ENCODE assay signal across 8 cellular contexts in the genomic region with DNA sequence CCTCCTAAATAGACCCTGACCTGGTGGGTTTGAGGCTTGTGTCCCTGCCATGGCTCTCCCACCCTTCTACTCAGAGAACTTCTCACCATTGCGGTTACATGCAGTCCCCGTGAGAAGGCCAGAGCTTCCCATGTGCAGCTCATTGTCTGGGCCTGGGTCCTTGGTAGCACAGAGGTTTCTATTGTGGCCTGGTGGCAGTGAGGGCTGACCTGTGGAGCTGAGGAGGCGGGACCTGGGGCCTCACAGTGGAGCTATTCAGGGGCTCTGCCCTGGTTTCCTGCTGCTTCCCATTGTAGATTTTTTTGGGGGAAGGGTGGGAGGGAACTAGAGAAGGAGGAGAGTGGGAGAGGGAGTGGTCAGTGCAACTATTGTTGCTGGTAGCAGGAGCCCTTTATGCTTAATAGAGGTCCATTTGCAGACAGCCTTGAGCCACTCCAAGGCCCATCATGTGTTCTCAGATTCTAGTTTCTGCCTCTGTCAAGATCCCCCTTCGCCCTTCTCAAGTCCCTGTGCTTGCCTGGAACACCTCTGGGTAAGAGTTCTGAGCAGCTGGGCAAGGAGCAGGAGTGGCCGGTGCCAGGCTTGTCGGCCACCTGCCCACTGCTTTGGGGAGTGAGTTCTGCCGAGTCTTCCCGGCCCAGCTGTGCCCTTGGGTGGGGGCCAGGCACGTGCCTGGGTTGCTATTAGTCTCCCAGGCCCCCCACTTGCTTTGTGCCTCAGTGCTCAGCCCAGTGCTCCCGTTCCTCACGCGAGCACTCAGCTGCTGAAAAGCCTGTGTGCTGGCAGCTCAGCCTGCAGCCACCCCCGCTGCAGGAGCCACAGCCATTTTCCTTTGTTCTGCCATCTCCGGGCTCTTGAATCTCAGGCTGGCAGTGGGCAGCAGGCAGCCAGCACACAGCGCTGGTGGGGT. TPM values are rescaled to one million over a fixed set of nuclear protein-coding genes. Genes with fewer than 3 reads are reported as not detected.
DNase-seq lines count a peak whose midpoint lies in the region; ATAC-seq and TF ChIP-seq lines count a peak whose summit lies in the region.

No MANE protein-coding gene starts in this region.

- H4K20me1 ChIP-seq in osteoblast (ENCODE audit: insufficient read depth, low read length): peaks cover 16% of the 10 kb centered on the region

- H2AFZ ChIP-seq in osteoblast (ENCODE audit: low read length): peak overlapping the region; percentile 56

- H3K36me3 ChIP-seq in osteoblast (ENCODE audit: insufficient read depth, low read length): no peaks in the 10 kb centered on the region

- ATAC-seq in HG03521 (IDR thresholded peaks at IDR 0.05; ENCODE audit: unreplicated experiment) (no peak), GM21515 (IDR thresholded peaks at IDR 0.05; ENCODE audit: unreplicated experiment) (no peak)

- no peaks in the 10 kb centered on the region for H3K9me3 ChIP-seq in osteoblast (ENCODE audit: low read depth, low read length)

- DNase-seq in activated CD8-positive, alpha-beta memory T cell treated with anti-CD3 and anti-CD28 coated beads for 24 hours: peak; percentile 72
- no peak for DNase-seq in activated CD8-positive, alpha-beta memory T cell treated with anti-CD3 and anti-CD28 coated beads, Interleukin-2, amount 50 U/mL, for 4 hours
- peak; percentile 51 for DNase-seq in UCSD-AML1 (lab: John Stamatoyannopoulos, UW; ENCODE audit: unreplicated experiment)
- DNase-seq in glomerular visceral epithelial cell (ENCODE audit: extremely low spot score): peak; percentile 73
- DNase-seq in osteoblast (ENCODE audit: insufficient read length, low spot score, missing footprints): peak; percentile 50
- no peak for DNase-seq in central memory CD4-positive, alpha-beta T cell

- peaks cover 84% of the 10 kb centered on the region for H3K79me2 ChIP-seq in osteoblast (ENCODE audit: insufficient read depth, low read length)

- no peak for TF ChIP-seq CTCF in osteoblast (IDR thresholded peaks at IDR 0.05; ENCODE audit: extremely low read depth, low read depth, low read length)

- peaks cover 43% of the 10 kb centered on the region for H3K4me1 ChIP-seq in osteoblast (ENCODE audit: insufficient read depth, low read length)

- no peak overlapping the region for H3K4me3 ChIP-seq in osteoblast (ENCODE audit: insufficient read depth, low read length)

- peak overlapping the region; percentile 27 for H3K4me2 ChIP-seq in osteoblast (ENCODE audit: insufficient read depth, low read length)

- no peak overlapping the region for H3K27ac ChIP-seq in osteoblast (ENCODE audit: low read depth, low read length)

- no peaks in the 10 kb centered on the region for H3K27me3 ChIP-seq in osteoblast (ENCODE audit: insufficient read depth, low read length)

RNA-seq across cellular contexts. Expression of gene TSPAN14, which starts 10.7 kb away (rescaled TPM):
- total RNA-seq in osteoblast: 19.2 and 23.9 TPM in 2 replicates

RNA-seq across cellular contexts. Expression of gene PRXL2A, which starts 56.5 kb away (rescaled TPM):
- 5.1 and 5.9 TPM in 2 replicates for total RNA-seq in osteoblast

Comparison
In these comparisons a context has a peak if more than half of its experiments do, and no peak if none do; other contexts are left out.
1. DNase-seq: peak in activated CD8-positive, alpha-beta memory T cell treated with anti-CD3 and anti-CD28 coated beads for 24 hours (single experiment), UCSD-AML1 (single experiment), glomerular visceral epithelial cell (single experiment) and osteoblast (single experiment); none in activated CD8-positive, alpha-beta memory T cell treated with anti-CD3 and anti-CD28 coated beads, Interleukin-2, amount 50 U/mL, for 4 hours (single experiment) and central memory CD4-positive, alpha-beta T cell (single experiment).